2 cellular contexts compared by ENCODE assay signal in the genomic region with DNA sequence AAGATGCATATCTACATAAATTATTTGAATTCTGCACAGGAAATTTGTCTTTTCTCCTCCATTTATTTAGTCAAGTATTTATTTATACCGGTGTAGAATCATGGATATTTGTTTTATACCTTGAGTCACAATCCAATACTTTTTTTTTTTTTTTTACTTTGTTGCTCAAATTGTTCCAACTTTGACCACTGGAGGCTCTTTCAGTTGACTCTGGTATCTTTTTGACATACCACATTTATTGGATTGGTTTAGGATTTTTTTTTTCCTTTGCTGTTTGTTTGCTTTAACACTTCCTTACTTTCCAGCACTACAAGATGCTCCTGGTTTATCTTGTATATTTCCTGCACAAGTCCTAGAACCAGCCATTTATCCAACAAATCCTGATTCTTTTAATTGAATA.
TF ChIP-seq lines count a peak whose summit lies in the region.

No MANE protein-coding gene starts in this region.

TF ChIP-seq in SK-N-SH, 30 proteins besides CTCF, POLR2A, EP300 and RAD21 (continued from another document):
- TF ChIP-seq, protein P1, sequence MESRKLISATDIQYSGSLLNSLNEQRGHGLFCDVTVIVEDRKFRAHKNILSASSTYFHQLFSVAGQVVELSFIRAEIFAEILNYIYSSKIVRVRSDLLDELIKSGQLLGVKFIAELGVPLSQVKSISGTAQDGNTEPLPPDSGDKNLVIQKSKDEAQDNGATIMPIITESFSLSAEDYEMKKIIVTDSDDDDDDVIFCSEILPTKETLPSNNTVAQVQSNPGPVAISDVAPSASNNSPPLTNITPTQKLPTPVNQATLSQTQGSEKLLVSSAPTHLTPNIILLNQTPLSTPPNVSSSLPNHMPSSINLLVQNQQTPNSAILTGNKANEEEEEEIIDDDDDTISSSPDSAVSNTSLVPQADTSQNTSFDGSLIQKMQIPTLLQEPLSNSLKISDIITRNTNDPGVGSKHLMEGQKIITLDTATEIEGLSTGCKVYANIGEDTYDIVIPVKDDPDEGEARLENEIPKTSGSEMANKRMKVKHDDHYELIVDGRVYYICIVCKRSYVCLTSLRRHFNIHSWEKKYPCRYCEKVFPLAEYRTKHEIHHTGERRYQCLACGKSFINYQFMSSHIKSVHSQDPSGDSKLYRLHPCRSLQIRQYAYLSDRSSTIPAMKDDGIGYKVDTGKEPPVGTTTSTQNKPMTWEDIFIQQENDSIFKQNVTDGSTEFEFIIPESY (IDR thresholded peaks at IDR 0.05; ENCODE audit: borderline replicate concordance, low read depth): no peak
- TF ChIP-seq TCF12 (IDR thresholded peaks at IDR 0.05) (no peak), GATA2 (CRISPR knock-in tag; IDR thresholded peaks at IDR 0.05) (no peak), MXI1 (IDR thresholded peaks at IDR 0.05; ENCODE audit: low read depth, low read length) (no peak), NRF1 (IDR thresholded peaks at IDR 0.05; ENCODE audit: low read depth, low read length) (no peak), SIN3A (IDR thresholded peaks at IDR 0.05; ENCODE audit: borderline replicate concordance, low read depth, low read length) (no peak), POLR2AphosphoS5 (IDR thresholded peaks at IDR 0.05; ENCODE audit: low read depth, low read length) (no peak), FOXJ3 (CRISPR knock-in tag; IDR thresholded peaks at IDR 0.05) (no peak), ELF1 (IDR thresholded peaks at IDR 0.05) (no peak), EZH2phosphoT487 (IDR thresholded peaks at IDR 0.05; ENCODE audit: borderline replicate concordance, low read depth) (no peak)
- TF ChIP-seq, protein P2, sequence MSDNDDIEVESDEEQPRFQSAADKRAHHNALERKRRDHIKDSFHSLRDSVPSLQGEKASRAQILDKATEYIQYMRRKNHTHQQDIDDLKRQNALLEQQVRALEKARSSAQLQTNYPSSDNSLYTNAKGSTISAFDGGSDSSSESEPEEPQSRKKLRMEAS (IDR thresholded peaks at IDR 0.05; ENCODE audit: low read depth): no peak
- TF ChIP-seq, protein P3, sequence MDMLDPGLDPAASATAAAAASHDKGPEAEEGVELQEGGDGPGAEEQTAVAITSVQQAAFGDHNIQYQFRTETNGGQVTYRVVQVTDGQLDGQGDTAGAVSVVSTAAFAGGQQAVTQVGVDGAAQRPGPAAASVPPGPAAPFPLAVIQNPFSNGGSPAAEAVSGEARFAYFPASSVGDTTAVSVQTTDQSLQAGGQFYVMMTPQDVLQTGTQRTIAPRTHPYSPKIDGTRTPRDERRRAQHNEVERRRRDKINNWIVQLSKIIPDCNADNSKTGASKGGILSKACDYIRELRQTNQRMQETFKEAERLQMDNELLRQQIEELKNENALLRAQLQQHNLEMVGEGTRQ (IDR thresholded peaks at IDR 0.05; ENCODE audit: borderline replicate concordance, low read depth, low read length): no peak
TF ChIP-seq in SK-N-SH: peak in this region for 0.

TF ChIP-seq in SK-N-SH treated with all-trans-retinoic acid at 6 μM for 48 hours, 23 proteins besides CTCF, POLR2A, EP300 and RAD21 (continued from another document):
- TF ChIP-seq, protein P4, sequence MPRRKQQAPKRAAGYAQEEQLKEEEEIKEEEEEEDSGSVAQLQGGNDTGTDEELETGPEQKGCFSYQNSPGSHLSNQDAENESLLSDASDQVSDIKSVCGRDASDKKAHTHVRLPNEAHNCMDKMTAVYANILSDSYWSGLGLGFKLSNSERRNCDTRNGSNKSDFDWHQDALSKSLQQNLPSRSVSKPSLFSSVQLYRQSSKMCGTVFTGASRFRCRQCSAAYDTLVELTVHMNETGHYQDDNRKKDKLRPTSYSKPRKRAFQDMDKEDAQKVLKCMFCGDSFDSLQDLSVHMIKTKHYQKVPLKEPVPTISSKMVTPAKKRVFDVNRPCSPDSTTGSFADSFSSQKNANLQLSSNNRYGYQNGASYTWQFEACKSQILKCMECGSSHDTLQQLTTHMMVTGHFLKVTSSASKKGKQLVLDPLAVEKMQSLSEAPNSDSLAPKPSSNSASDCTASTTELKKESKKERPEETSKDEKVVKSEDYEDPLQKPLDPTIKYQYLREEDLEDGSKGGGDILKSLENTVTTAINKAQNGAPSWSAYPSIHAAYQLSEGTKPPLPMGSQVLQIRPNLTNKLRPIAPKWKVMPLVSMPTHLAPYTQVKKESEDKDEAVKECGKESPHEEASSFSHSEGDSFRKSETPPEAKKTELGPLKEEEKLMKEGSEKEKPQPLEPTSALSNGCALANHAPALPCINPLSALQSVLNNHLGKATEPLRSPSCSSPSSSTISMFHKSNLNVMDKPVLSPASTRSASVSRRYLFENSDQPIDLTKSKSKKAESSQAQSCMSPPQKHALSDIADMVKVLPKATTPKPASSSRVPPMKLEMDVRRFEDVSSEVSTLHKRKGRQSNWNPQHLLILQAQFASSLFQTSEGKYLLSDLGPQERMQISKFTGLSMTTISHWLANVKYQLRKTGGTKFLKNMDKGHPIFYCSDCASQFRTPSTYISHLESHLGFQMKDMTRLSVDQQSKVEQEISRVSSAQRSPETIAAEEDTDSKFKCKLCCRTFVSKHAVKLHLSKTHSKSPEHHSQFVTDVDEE (CRISPR knock-in tag; IDR thresholded peaks at IDR 0.05): no peak
- TF ChIP-seq ZFP30 (CRISPR knock-in tag; IDR thresholded peaks at IDR 0.05) (no peak), ZFP3 (CRISPR knock-in tag; IDR thresholded peaks at IDR 0.05) (no peak), ZNF70 (CRISPR knock-in tag; IDR thresholded peaks at IDR 0.05) (no peak), ZNF8 (CRISPR knock-in tag; IDR thresholded peaks at IDR 0.05) (no peak), TOX (CRISPR knock-in tag; IDR thresholded peaks at IDR 0.05; ENCODE audit: borderline replicate concordance) (no peak), ZNF565 (CRISPR knock-in tag; conservative IDR thresholded peaks at IDR 0.05; ENCODE audit: low read depth) (no peak), PPARA (CRISPR knock-in tag; IDR thresholded peaks at IDR 0.05; ENCODE audit: borderline replicate concordance) (no peak), ARNTL (CRISPR knock-in tag; IDR thresholded peaks at IDR 0.05; ENCODE audit: borderline replicate concordance, low read depth) (no peak)
- TF ChIP-seq, protein P5, sequence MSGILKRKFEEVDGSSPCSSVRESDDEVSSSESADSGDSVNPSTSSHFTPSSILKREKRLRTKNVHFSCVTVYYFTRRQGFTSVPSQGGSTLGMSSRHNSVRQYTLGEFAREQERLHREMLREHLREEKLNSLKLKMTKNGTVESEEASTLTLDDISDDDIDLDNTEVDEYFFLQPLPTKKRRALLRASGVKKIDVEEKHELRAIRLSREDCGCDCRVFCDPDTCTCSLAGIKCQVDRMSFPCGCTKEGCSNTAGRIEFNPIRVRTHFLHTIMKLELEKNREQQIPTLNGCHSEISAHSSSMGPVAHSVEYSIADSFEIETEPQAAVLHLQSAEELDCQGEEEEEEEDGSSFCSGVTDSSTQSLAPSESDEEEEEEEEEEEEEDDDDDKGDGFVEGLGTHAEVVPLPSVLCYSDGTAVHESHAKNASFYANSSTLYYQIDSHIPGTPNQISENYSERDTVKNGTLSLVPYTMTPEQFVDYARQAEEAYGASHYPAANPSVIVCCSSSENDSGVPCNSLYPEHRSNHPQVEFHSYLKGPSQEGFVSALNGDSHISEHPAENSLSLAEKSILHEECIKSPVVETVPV (CRISPR knock-in tag; IDR thresholded peaks at IDR 0.05): no peak
